ENCODE assay signal across 8 cellular contexts in genomic region chr9:95505072-95505471, GRCh38. TPM values are rescaled to one million over a fixed set of nuclear protein-coding genes. Genes with fewer than 3 reads are reported as not detected.
DNase-seq lines count a peak whose midpoint lies in the region; ATAC-seq and TF ChIP-seq lines count a peak whose summit lies in the region.

No MANE protein-coding gene starts in this region.

- ATAC-seq in WTC11: no peak
- ATAC-seq in GM19023 (IDR thresholded peaks at IDR 0.05; ENCODE audit: unreplicated experiment): no peak

- H3K27me3 ChIP-seq in iPS-18a (ENCODE audit: control insufficient read depth, insufficient read depth, low read length) (peaks cover 2% of the 10 kb centered on the region), stomach (peaks cover 0 to 30% (median 0%) of the 10 kb centered on the region in 3 donors)

- CTCF ChIA-PET in WTC11 (lab: Charles Lee): interaction anchor here (1.0 to 1.1 kb wide), 2 partner anchors 10 to 169 kb away, joined by 3 to 4 read pairs; no protein-coding TSS in a partner anchor

- DNase-seq in T-helper 1 cell (no peak), WTC11 (ENCODE audit: low spot score) (no peak), stomach (no peak), NCI-H146 treated with DMSO at 0.1 percent for 48 hours (lab: John Stamatoyannopoulos, UW; ENCODE audit: unreplicated experiment) (no peak), NCI-H1436 (lab: John Stamatoyannopoulos, UW) (no peak)

- peaks cover 18% of the 10 kb centered on the region for H3K4me1 ChIP-seq in iPS-18a (ENCODE audit: control insufficient read depth, low read depth, low read length)
- peaks cover 22 to 66% (median 41%) of the 10 kb centered on the region in 4 donors for H3K4me1 ChIP-seq in stomach

- TF ChIP-seq CTCF in WTC11 (IDR thresholded peaks at IDR 0.05) (no peak), stomach (IDR thresholded peaks at IDR 0.05) (no peak)

- H3K9me3 Mint-ChIP-seq in T-helper 1 cell treated with Interleukin-12 subunit alpha and Interleukin-12 subunit beta and Interleukin-4 antibody, amounts not matched to agents 30 μg/mL and 1 μg/mL, for 36 hours: no peaks in the 10 kb centered on the region
- H3K9me3 Mint-ChIP-seq in WTC11: no peaks in the 10 kb centered on the region

- H3K4me1 Mint-ChIP-seq in T-helper 1 cell treated with Interleukin-12 subunit alpha and Interleukin-12 subunit beta and Interleukin-4 antibody, amounts not matched to agents 30 μg/mL and 1 μg/mL, for 36 hours (ENCODE audit: low read depth): peaks cover 26% of the 10 kb centered on the region
- peaks cover 39% of the 10 kb centered on the region for H3K4me1 Mint-ChIP-seq in WTC11

- POLR2A ChIA-PET in WTC11 (lab: Charles Lee): interaction anchor here (0.6 kb wide), 1 partner anchor 292 kb away, joined by 3 read pairs; no protein-coding TSS in a partner anchor

- H3K4me3 ChIP-seq in iPS-18a (ENCODE audit: low read length) (peak overlapping the region; percentile 55), stomach (peak overlapping the region; percentile 76 to 93 (median 82))

- no peak for TF ChIP-seq EP300 in stomach (IDR thresholded peaks at IDR 0.05)

- peaks cover 76% of the 10 kb centered on the region for H3K27me3 Mint-ChIP-seq in T-helper 1 cell treated with Interleukin-12 subunit alpha and Interleukin-12 subunit beta and Interleukin-4 antibody, amounts not matched to agents 30 μg/mL and 1 μg/mL, for 36 hours (ENCODE audit: low read depth)
- H3K27me3 Mint-ChIP-seq in WTC11 (ENCODE audit: low read depth): no peaks in the 10 kb centered on the region; the same call in 1 of the 2 replicates

- H3K27ac ChIP-seq in iPS-18a (ENCODE audit: low read length) (no peak overlapping the region), stomach (peak overlapping the region in 4 of 5 donors; percentile 93 to 95 (median 94))

- peak overlapping the region; percentile 39 for H3K9ac ChIP-seq in iPS-18a (ENCODE audit: low read length)

- H3K9me3 ChIP-seq in iPS-18a (ENCODE audit: control insufficient read depth, low read depth, low read length) (no peaks in the 10 kb centered on the region), stomach (no peaks in the 10 kb centered on the region)

- WGBS in stomach, 5 donors: 40 to 58% (median 47%) methylated on average over 4 of the region's 4 CpGs

- H3K36me3 ChIP-seq in iPS-18a (ENCODE audit: control insufficient read depth, low read depth, low read length) (peaks cover 3% of the 10 kb centered on the region), stomach (peaks cover 0 to 5% (median 0%) of the 10 kb centered on the region in 4 donors)

- no peak overlapping the region for H3K27ac Mint-ChIP-seq in T-helper 1 cell treated with Interleukin-12 subunit alpha and Interleukin-12 subunit beta and Interleukin-4 antibody, amounts not matched to agents 30 μg/mL and 1 μg/mL, for 36 hours
- H3K27ac Mint-ChIP-seq in WTC11: peak overlapping the region; percentile 64

- intact Hi-C loops in stomach (cut with DNase I; ENCODE audit: low total_unique reads): no loop called here

- peaks cover 3% of the 10 kb centered on the region for H3K36me3 Mint-ChIP-seq in T-helper 1 cell treated with Interleukin-12 subunit alpha and Interleukin-12 subunit beta and Interleukin-4 antibody, amounts not matched to agents 30 μg/mL and 1 μg/mL, for 36 hours (ENCODE audit: low read depth)
- peaks cover 8% of the 10 kb centered on the region; the same call in 1 of the 2 replicates for H3K36me3 Mint-ChIP-seq in WTC11

- no peak for TF ChIP-seq POLR2A in stomach (IDR thresholded peaks at IDR 0.05)

- peak overlapping the region; percentile 63 for H3K4me3 Mint-ChIP-seq in T-helper 1 cell treated with Interleukin-12 subunit alpha and Interleukin-12 subunit beta and Interleukin-4 antibody, amounts not matched to agents 30 μg/mL and 1 μg/mL, for 36 hours
- peak overlapping the region; percentile 87 for H3K4me3 Mint-ChIP-seq in WTC11

TF ChIP-seq in WTC11, 78 proteins besides CTCF, POLR2A, EP300 and RAD21:
- TF ChIP-seq USF2 (CRISPR knock-in tag; IDR thresholded peaks at IDR 0.05): no peak
- no peak for TF ChIP-seq NFYB (CRISPR knock-in tag; conservative IDR thresholded peaks at IDR 0.05; ENCODE audit: low read depth)
- TF ChIP-seq JUN (CRISPR knock-in tag; IDR thresholded peaks at IDR 0.05): no peak

RNA-seq across cellular contexts. Expression of gene PTCH1, which starts 11.7 kb away (rescaled TPM):
- total RNA-seq in WTC11 (2021): 27.9 to 38.0 TPM (median 30.9 TPM) in 3 replicates
- total RNA-seq in stomach: 10 to 100 TPM; 20.6 to 53.3 (median 28.0) TPM
- polyA plus RNA-seq in stomach: 1 to 10 TPM; 3.9 to 9.3 (median 8.6) TPM
